In genomic region chr15:101006931-101007687, GRCh38 we compare ENCODE assay signal across 8 cellular contexts.
DNase-seq lines count a peak whose midpoint lies in the region; ATAC-seq and TF ChIP-seq lines count a peak whose summit lies in the region.

No MANE protein-coding gene starts in this region.

- H3K79me2 ChIP-seq in SU-DHL-6 (ENCODE audit: insufficient read depth, low read length), result 0 out of 2 replicates have a peak, but pooled peaks cover 4% of the 10 kb centered on the region

- peak; percentile 92 for TF ChIP-seq CTCF in SU-DHL-6 (IDR thresholded peaks at IDR 0.05; ENCODE audit: insufficient read depth, low read length, poor library complexity, severe bottlenecking)
- peak; percentile 91 for TF ChIP-seq CTCF in cardiac muscle cell (IDR thresholded peaks at IDR 0.05; ENCODE audit: low read depth, low read length)

- peak overlapping the region; percentile 79 for H3K4me2 ChIP-seq in SU-DHL-6 (ENCODE audit: low read depth, low read length, poor library complexity, severe bottlenecking)

- peaks cover 13% of the 10 kb centered on the region for H3K4me1 ChIP-seq in CD8-positive, alpha-beta memory T cell (ENCODE audit: insufficient read depth, low read length)
- H3K4me1 ChIP-seq in cardiac muscle cell (ENCODE audit: low read depth), result no peaks in the 10 kb centered on the region

- H3K9ac ChIP-seq in SU-DHL-6 (ENCODE audit: low read length), result peak overlapping the region; percentile 52; the same call in 1 of the 2 replicates

- H2AFZ ChIP-seq in SU-DHL-6 (ENCODE audit: low read depth, low read length, severe bottlenecking), result no peak overlapping the region

- no peak overlapping the region for H3K27ac ChIP-seq in CD8-positive, alpha-beta memory T cell (ENCODE audit: low read depth, low read length)
- H3K27ac ChIP-seq in SU-DHL-6 (ENCODE audit: low read depth, low read length) (peak overlapping the region; percentile 82), cardiac muscle cell (no peak overlapping the region)

- ATAC-seq in GM21529 (IDR thresholded peaks at IDR 0.05; ENCODE audit: unreplicated experiment), result peak; percentile 52
- ATAC-seq in activated naive CD8-positive, alpha-beta T cell treated with anti-CD3 and anti-CD28 coated beads, Interleukin-2, amount 10 ng/mL, durations not matched to agents 7 days and 5 days (ENCODE audit: low read depth), result peak; percentile 30

- H3K36me3 Mint-ChIP-seq in CD8-positive, alpha-beta memory T cell, result peaks cover 0 to 3% (median 0%) of the 10 kb centered on the region in 3 donors
- no peaks in the 10 kb centered on the region for H3K36me3 Mint-ChIP-seq in activated naive CD8-positive, alpha-beta T cell treated with anti-CD3 and anti-CD28 coated beads, Interleukin-2, amount 10 ng/mL, durations not matched to agents 7 days and 5 days

- peak overlapping the region; percentile 63 for H3K4me3 ChIP-seq in CD8-positive, alpha-beta memory T cell (ENCODE audit: low read length)
- H3K4me3 ChIP-seq in SU-DHL-6 (ENCODE audit: insufficient read depth, low read length, poor library complexity, severe bottlenecking) (no peak overlapping the region), cardiac muscle cell (no peak overlapping the region)

- no peaks in the 10 kb centered on the region for H3K27me3 ChIP-seq in CD8-positive, alpha-beta memory T cell (ENCODE audit: insufficient read depth, low read length, poor library complexity, severe bottlenecking)
- H3K27me3 ChIP-seq in SU-DHL-6 (ENCODE audit: low read length), result no peaks in the 10 kb centered on the region
- no peaks in the 10 kb centered on the region for H3K27me3 ChIP-seq in cardiac muscle cell

- no peaks in the 10 kb centered on the region for H3K9me2 ChIP-seq in SU-DHL-6 (replicated peaks; ENCODE audit: insufficient read depth, low read length)

- DNase-seq in CD8-positive, alpha-beta memory T cell, result peak; percentile 24 to 68 (median 32)
- DNase-seq in MV-4-11 (lab: John Stamatoyannopoulos, UW) (peak; percentile 66), cardiac muscle cell (ENCODE audit: low read depth in 1 of 2, low spot score in 1 of 2) (peak; percentile 87 to 88), pons (ENCODE audit: low spot score) (peak; percentile 69), ureter (ENCODE audit: low spot score) (peak; percentile 80)
- peak; percentile 60 for DNase-seq in activated naive CD8-positive, alpha-beta T cell treated with anti-CD3 and anti-CD28 coated beads, Interleukin-2, amount 10 ng/mL, durations not matched to agents 7 days and 5 days

- H3F3A ChIP-seq in SU-DHL-6 (ENCODE audit: insufficient read depth), result peaks cover 55% of the 10 kb centered on the region

- no peaks in the 10 kb centered on the region for H3K9me3 ChIP-seq in CD8-positive, alpha-beta memory T cell (ENCODE audit: low read length)
- H3K9me3 ChIP-seq in SU-DHL-6 (ENCODE audit: insufficient read depth, low read length) (no peaks in the 10 kb centered on the region), cardiac muscle cell (ENCODE audit: low read depth) (no peaks in the 10 kb centered on the region)

- peak overlapping the region; percentile 89 to 94 (median 93) for H3K4me3 Mint-ChIP-seq in CD8-positive, alpha-beta memory T cell
- peak overlapping the region; percentile 85 for H3K4me3 Mint-ChIP-seq in activated naive CD8-positive, alpha-beta T cell treated with anti-CD3 and anti-CD28 coated beads, Interleukin-2, amount 10 ng/mL, durations not matched to agents 7 days and 5 days

- H3K27ac Mint-ChIP-seq in CD8-positive, alpha-beta memory T cell, result peak overlapping the region in 2 of 8 donors; percentile 39 to 71
- no peak overlapping the region for H3K27ac Mint-ChIP-seq in activated naive CD8-positive, alpha-beta T cell treated with anti-CD3 and anti-CD28 coated beads, Interleukin-2, amount 10 ng/mL, durations not matched to agents 7 days and 5 days

- peaks cover 17 to 24% (median 18%) of the 10 kb centered on the region in 3 donors for H3K4me1 Mint-ChIP-seq in CD8-positive, alpha-beta memory T cell
- H3K4me1 Mint-ChIP-seq in activated naive CD8-positive, alpha-beta T cell treated with anti-CD3 and anti-CD28 coated beads, Interleukin-2, amount 10 ng/mL, durations not matched to agents 7 days and 5 days, result peaks cover 9% of the 10 kb centered on the region

- H4K20me1 ChIP-seq in SU-DHL-6 (ENCODE audit: low read depth, low read length), result no peaks in the 10 kb centered on the region

- H3K36me3 ChIP-seq in CD8-positive, alpha-beta memory T cell (ENCODE audit: insufficient read depth, low read length), result no peaks in the 10 kb centered on the region
- H3K36me3 ChIP-seq in SU-DHL-6 (ENCODE audit: low read length), result peaks cover 42% of the 10 kb centered on the region
- no peaks in the 10 kb centered on the region for H3K36me3 ChIP-seq in cardiac muscle cell

- peaks cover 12 to 13% of the 10 kb centered on the region in 2 donors for H3K27me3 Mint-ChIP-seq in CD8-positive, alpha-beta memory T cell
- H3K27me3 Mint-ChIP-seq in activated naive CD8-positive, alpha-beta T cell treated with anti-CD3 and anti-CD28 coated beads, Interleukin-2, amount 10 ng/mL, durations not matched to agents 7 days and 5 days, result peaks cover 7% of the 10 kb centered on the region

- no peaks in the 10 kb centered on the region for H3K9me3 Mint-ChIP-seq in CD8-positive, alpha-beta memory T cell
- H3K9me3 Mint-ChIP-seq in activated naive CD8-positive, alpha-beta T cell treated with anti-CD3 and anti-CD28 coated beads, Interleukin-2, amount 10 ng/mL, durations not matched to agents 7 days and 5 days, result no peaks in the 10 kb centered on the region

- POLR2A ChIA-PET in CD8-positive, alpha-beta memory T cell (lab: Charles Lee), result no interaction called here
- POLR2A ChIA-PET in activated naive CD8-positive, alpha-beta T cell treated with anti-CD3 and anti-CD28 coated beads, Interleukin-2, amount 10 ng/mL, durations not matched to agents 7 days and 5 days (lab: Charles Lee), result interaction anchor here (0.7 kb wide), 1 partner anchor 573 kb away, joined by 4 read pairs; no protein-coding TSS in a partner anchor

- CTCF ChIA-PET in CD8-positive, alpha-beta memory T cell (lab: Charles Lee), result interaction anchor here (0.6 to 5.6 kb wide), 22 partner anchors 9 to 1358 kb away, joined by 3 to 63 read pairs (median 4); partner anchors contain the start of genes CHSY1, LRRK1 and SNRPA1

Comparison
In these comparisons a context has a peak if more than half of its experiments do, and no peak if none do; other contexts are left out.
1. DNase-seq: peak in every context shown above with its lines; median percentile 88 in cardiac muscle cell; 80 in ureter; 69 in pons; 66 in MV-4-11; 60 in activated naive CD8-positive, alpha-beta T cell treated with anti-CD3 and anti-CD28 coated beads, Interleukin-2, amount 10 ng/mL, durations not matched to agents 7 days and 5 days; 32 in CD8-positive, alpha-beta memory T cell.